ENCODE assay signal across 18 cellular contexts in genomic region chr5:173412566-173412965, GRCh38.
A peak's percentile ranks its signal among the peaks of the same experiment; 100 is the strongest.
DNase-seq lines count a peak whose midpoint lies in the region; ATAC-seq, FAIRE-seq and TF ChIP-seq lines count a peak whose summit lies in the region.
"Had no signal": no experiment of that assay in that cellular context is flagged by ENCODE, and none has a peak within 500 bp of the region (broad histone marks: within the 10 kb centered on the region; RNA-seq: fewer than 3 reads in every experiment).

No MANE protein-coding gene starts in this region.

- H3K36me3 Mint-ChIP-seq in neural progenitor cell, result no peaks in the 10 kb centered on the region
- H3K36me3 Mint-ChIP-seq in activated T-helper 2 cell treated with anti-CD3 and anti-CD28 coated beads, Interferon-gamma antibody, Interleukin-2, Interleukin-4, amounts not matched to agents 10 μg/mL and 5 μg/mL and 100 μg/mL, durations not matched to agents 14 hours and 24 hours and 36 hours (ENCODE audit: low read depth), result no peaks in the 10 kb centered on the region
- peaks cover 0 to 1% of the 10 kb centered on the region in 2 donors for H3K36me3 Mint-ChIP-seq in activated T-cell treated with anti-CD3 and anti-CD28 coated beads, Interleukin-2, amount 50 U/mL, for 72 hours (ENCODE audit: insufficient read depth in 2 of 2)
- H3K36me3 Mint-ChIP-seq: activated naive CD8-positive, alpha-beta T cell treated with anti-CD3 and anti-CD28 coated beads, Interleukin-2, amount 10 ng/mL, durations not matched to agents 7 days and 5 days had no signal

- no peaks in the 10 kb centered on the region for H3F3A ChIP-seq in neural progenitor cell (ENCODE audit: low read depth)

- DNase-seq in Ammon's horn (ENCODE audit: low spot score) (peak; percentile 59), RCC 7860 (ENCODE audit: low spot score) (peak; percentile 99), fibroblast of peridontal ligament (ENCODE audit: extremely low read depth) (peak; percentile 8), neural progenitor cell (ENCODE audit: low spot score) (no peak), HTR-8/SVneo (ENCODE audit: insufficient read length, low spot score) (no peak)
- no peak for DNase-seq in activated T-helper 2 cell treated with anti-CD3 and anti-CD28 coated beads, Interferon-gamma antibody, Interleukin-2, Interleukin-4, amounts not matched to agents 10 μg/mL and 5 μg/mL and 100 μg/mL, durations not matched to agents 14 hours and 24 hours and 36 hours (ENCODE audit: low spot score)
- no peak for DNase-seq in activated T-cell treated with anti-CD3 and anti-CD28 coated beads, Interleukin-2, amount 50 U/mL, for 72 hours
- DNase-seq: activated naive CD8-positive, alpha-beta T cell treated with anti-CD3 and anti-CD28 coated beads, Interleukin-2, amount 10 ng/mL, durations not matched to agents 7 days and 5 days; activated T-cell treated with anti-CD3 and anti-CD28 coated beads, Interleukin-2, amount 50 U/mL, for 24 hours; cerebellar nuclear complex; kidney; NCI-H1694 treated with DMSO at 0.1 percent for 48 hours; NCI-H446 treated with DMSO at 0.1 percent for 48 hours; stimulated activated CD4-positive, alpha-beta T cell treated with anti-CD3 and anti-CD28 coated beads, Interleukin-12 subunit alpha, Interleukin-12 subunit beta, amount 100 ng/mL, for 4 hours had no signal

- no peaks in the 10 kb centered on the region for H3K27me3 ChIP-seq in neural progenitor cell

- TF ChIP-seq CTCF in neural progenitor cell (IDR thresholded peaks at IDR 0.05), result no peak

- no peaks in the 10 kb centered on the region for H3K79me2 ChIP-seq in neural progenitor cell (ENCODE audit: low read depth)
- H3K79me2 ChIP-seq: parathyroid adenoma had no signal

- H3K4me1 Mint-ChIP-seq in neural progenitor cell, result peaks cover 6% of the 10 kb centered on the region
- no peaks in the 10 kb centered on the region for H3K4me1 Mint-ChIP-seq in activated T-helper 2 cell treated with anti-CD3 and anti-CD28 coated beads, Interferon-gamma antibody, Interleukin-2, Interleukin-4, amounts not matched to agents 10 μg/mL and 5 μg/mL and 100 μg/mL, durations not matched to agents 14 hours and 24 hours and 36 hours (ENCODE audit: low read depth)
- H3K4me1 Mint-ChIP-seq in activated T-cell treated with anti-CD3 and anti-CD28 coated beads, Interleukin-2, amount 50 U/mL, for 72 hours (ENCODE audit: low read depth), result no peaks in the 10 kb centered on the region
- H3K4me1 Mint-ChIP-seq: activated naive CD8-positive, alpha-beta T cell treated with anti-CD3 and anti-CD28 coated beads, Interleukin-2, amount 10 ng/mL, durations not matched to agents 7 days and 5 days had no signal

- intact Hi-C loops in activated T-helper 2 cell treated with anti-CD3 and anti-CD28 coated beads, Interferon-gamma antibody, Interleukin-2, Interleukin-4, amounts not matched to agents 10 μg/mL and 5 μg/mL and 100 μg/mL, durations not matched to agents 14 hours and 24 hours and 36 hours (cut with micrococcal nuclease), result no loop called here

- H4K20me1 ChIP-seq in neural progenitor cell (ENCODE audit: low read depth), result no peaks in the 10 kb centered on the region

- H3K36me3 ChIP-seq in neural progenitor cell, result no peaks in the 10 kb centered on the region

- H3K4me3 ChIP-seq in neural progenitor cell, result no peak overlapping the region
- H3K4me3 ChIP-seq: SK-N-MC had no signal

- ATAC-seq in activated T-cell treated with anti-CD3 and anti-CD28 coated beads, Interleukin-2, amount 50 U/mL, for 72 hours (replicated peaks in 1 of 2), result no peak
- no peak for ATAC-seq in HG03097 (IDR thresholded peaks at IDR 0.05; ENCODE audit: low FRiP score, unreplicated experiment)

- peaks cover 2% of the 10 kb centered on the region for H3K27me3 Mint-ChIP-seq in neural progenitor cell (ENCODE audit: insufficient read depth, low read depth)
- no peaks in the 10 kb centered on the region for H3K27me3 Mint-ChIP-seq in activated T-helper 2 cell treated with anti-CD3 and anti-CD28 coated beads, Interferon-gamma antibody, Interleukin-2, Interleukin-4, amounts not matched to agents 10 μg/mL and 5 μg/mL and 100 μg/mL, durations not matched to agents 14 hours and 24 hours and 36 hours (ENCODE audit: low read depth)
- H3K27me3 Mint-ChIP-seq in activated T-cell treated with anti-CD3 and anti-CD28 coated beads, Interleukin-2, amount 50 U/mL, for 72 hours (ENCODE audit: low read depth), result peaks cover 9% of the 10 kb centered on the region
- H3K27me3 Mint-ChIP-seq: activated naive CD8-positive, alpha-beta T cell treated with anti-CD3 and anti-CD28 coated beads, Interleukin-2, amount 10 ng/mL, durations not matched to agents 7 days and 5 days had no signal

- no peaks in the 10 kb centered on the region for H3K9me3 ChIP-seq in neural progenitor cell (ENCODE audit: low read depth)

- H2AFZ ChIP-seq in neural progenitor cell (replicated peaks), result no peak overlapping the region
- H2AFZ ChIP-seq: parathyroid adenoma had no signal

- H3K9ac ChIP-seq in neural progenitor cell, result no peak overlapping the region
- H3K9ac ChIP-seq: parathyroid adenoma had no signal

- H3K4me1 ChIP-seq in neural progenitor cell, result no peaks in the 10 kb centered on the region

- no peak overlapping the region for H3K27ac ChIP-seq in neural progenitor cell
- H3K27ac ChIP-seq: parathyroid adenoma, SK-N-MC had no signal

- FAIRE-seq in RCC 7860 (lab: Jason Lieb, UNC), result peak; percentile 98
- no peak for FAIRE-seq in HTR-8/SVneo (lab: Jason Lieb, UNC)
- FAIRE-seq: kidney had no signal

- H3K4me3 Mint-ChIP-seq in neural progenitor cell, result peak overlapping the region; percentile 52
- H3K4me3 Mint-ChIP-seq in activated T-helper 2 cell treated with anti-CD3 and anti-CD28 coated beads, Interferon-gamma antibody, Interleukin-2, Interleukin-4, amounts not matched to agents 10 μg/mL and 5 μg/mL and 100 μg/mL, durations not matched to agents 14 hours and 24 hours and 36 hours (ENCODE audit: low read depth), result no peak overlapping the region
- no peak overlapping the region for H3K4me3 Mint-ChIP-seq in activated T-cell treated with anti-CD3 and anti-CD28 coated beads, Interleukin-2, amount 50 U/mL, for 72 hours
- H3K4me3 Mint-ChIP-seq: activated naive CD8-positive, alpha-beta T cell treated with anti-CD3 and anti-CD28 coated beads, Interleukin-2, amount 10 ng/mL, durations not matched to agents 7 days and 5 days; activated T-cell treated with anti-CD3 and anti-CD28 coated beads, Interleukin-2, amount 50 U/mL, for 24 hours; stimulated activated naive CD8-positive, alpha-beta T cell treated with anti-CD3 and anti-CD28 coated beads, Interleukin-15, Interleukin-2, amounts not matched to agents 100 ng/mL and 50 ng/mL, for 24 hours had no signal

- no peak overlapping the region for H3K4me2 ChIP-seq in neural progenitor cell

- H3K9me3 Mint-ChIP-seq in neural progenitor cell, result peaks cover 9% of the 10 kb centered on the region
- H3K9me3 Mint-ChIP-seq in activated T-helper 2 cell treated with anti-CD3 and anti-CD28 coated beads, Interferon-gamma antibody, Interleukin-2, Interleukin-4, amounts not matched to agents 10 μg/mL and 5 μg/mL and 100 μg/mL, durations not matched to agents 14 hours and 24 hours and 36 hours, result no peaks in the 10 kb centered on the region
- H3K9me3 Mint-ChIP-seq in activated T-cell treated with anti-CD3 and anti-CD28 coated beads, Interleukin-2, amount 50 U/mL, for 72 hours, result peaks cover 4 to 8% of the 10 kb centered on the region in 2 donors
- H3K9me3 Mint-ChIP-seq: activated naive CD8-positive, alpha-beta T cell treated with anti-CD3 and anti-CD28 coated beads, Interleukin-2, amount 10 ng/mL, durations not matched to agents 7 days and 5 days had no signal

- H3K27ac Mint-ChIP-seq in neural progenitor cell, result no peak overlapping the region
- no peak overlapping the region for H3K27ac Mint-ChIP-seq in activated T-helper 2 cell treated with anti-CD3 and anti-CD28 coated beads, Interferon-gamma antibody, Interleukin-2, Interleukin-4, amounts not matched to agents 10 μg/mL and 5 μg/mL and 100 μg/mL, durations not matched to agents 14 hours and 24 hours and 36 hours
- no peak overlapping the region for H3K27ac Mint-ChIP-seq in activated T-cell treated with anti-CD3 and anti-CD28 coated beads, Interleukin-2, amount 50 U/mL, for 72 hours
- H3K27ac Mint-ChIP-seq: activated naive CD8-positive, alpha-beta T cell treated with anti-CD3 and anti-CD28 coated beads, Interleukin-2, amount 10 ng/mL, durations not matched to agents 7 days and 5 days; activated T-cell treated with anti-CD3 and anti-CD28 coated beads, Interleukin-2, amount 50 U/mL, for 24 hours; stimulated activated naive CD8-positive, alpha-beta T cell treated with anti-CD3 and anti-CD28 coated beads, Interleukin-15, Interleukin-2, amounts not matched to agents 100 ng/mL and 50 ng/mL, for 24 hours had no signal

Comparison
In these comparisons a context has a peak if more than half of its experiments do, and no peak if none do; other contexts are left out.
1. DNase-seq: peak in Ammon's horn (single experiment), RCC 7860 (single experiment) and fibroblast of peridontal ligament (single experiment); none in neural progenitor cell (single experiment), activated T-helper 2 cell treated with anti-CD3 and anti-CD28 coated beads, Interferon-gamma antibody, Interleukin-2, Interleukin-4, amounts not matched to agents 10 μg/mL and 5 μg/mL and 100 μg/mL, durations not matched to agents 14 hours and 24 hours and 36 hours (single experiment), activated T-cell treated with anti-CD3 and anti-CD28 coated beads, Interleukin-2, amount 50 U/mL, for 72 hours (0 of 2) and HTR-8/SVneo (single experiment).